In genomic region chr4:114015444-114015899, GRCh38 we compare ENCODE assay signal across 11 cellular contexts. TPM values are rescaled to one million over a fixed set of nuclear protein-coding genes. Genes with fewer than 3 reads are reported as not detected.
DNase-seq lines count a peak whose midpoint lies in the region; TF ChIP-seq lines count a peak whose summit lies in the region.
"Had no signal": no experiment of that assay in that cellular context is flagged by ENCODE, and none has a peak within 500 bp of the region (broad histone marks: within the 10 kb centered on the region; RNA-seq: fewer than 3 reads in every experiment).

No MANE protein-coding gene starts in this region.

- intact Hi-C loops in esophagus squamous epithelium (cut with DNase I), result no loop called here

- peaks cover 0 to 12% (median 0%) of the 10 kb centered on the region in 3 donors for H3K4me1 ChIP-seq in esophagus squamous epithelium
- H3K4me1 ChIP-seq: tibial nerve had no signal

- no peak overlapping the region for H3K9ac ChIP-seq in SK-N-MC (ENCODE audit: insufficient read length)

- no peak for TF ChIP-seq POLR2A in esophagus squamous epithelium (IDR thresholded peaks at IDR 0.05)

- no peak for TF ChIP-seq CTCF in HFF-Myc (IDR thresholded peaks at IDR 0.05; ENCODE audit: low read depth, low read length, missing control alignments)
- no peak for TF ChIP-seq CTCF in esophagus squamous epithelium (IDR thresholded peaks at IDR 0.05)

- H3K36me3 ChIP-seq in SK-N-MC (ENCODE audit: insufficient read depth, low read length) (no peaks in the 10 kb centered on the region), esophagus squamous epithelium (no peaks in the 10 kb centered on the region)
- H3K36me3 ChIP-seq: tibial nerve had no signal

- WGBS in esophagus squamous epithelium, 2 donors, result 6 to 10% methylated on average over 1 of the region's 1 CpG

- H3K9me3 ChIP-seq in SK-N-MC (ENCODE audit: low read depth, low read length), result no peaks in the 10 kb centered on the region
- no peaks in the 10 kb centered on the region for H3K9me3 ChIP-seq in esophagus squamous epithelium

- DNase-seq in A172 (ENCODE audit: low spot score) (peak; percentile 99), HFF-Myc (ENCODE audit: extremely low read depth, low read depth) (peak; percentile 99), SK-N-MC (ENCODE audit: low read depth, low spot score) (peak; percentile 92), fibroblast of the conjunctiva (ENCODE audit: low read depth) (peak; percentile 92), T-helper 1 cell (no peak), 8988T (no peak), esophagus squamous epithelium (lab: John Stamatoyannopoulos, UW) (no peak), COLO668 (lab: John Stamatoyannopoulos, UW; ENCODE audit: unreplicated experiment) (no peak)
- DNase-seq: NCI-H146 had no signal

- H3K4me3 ChIP-seq in HFF-Myc (replicated peaks; ENCODE audit: low read depth, low read length) (no peak overlapping the region), SK-N-MC (peak overlapping the region; percentile 25; the same call in 1 of the 2 replicates), esophagus squamous epithelium (no peak overlapping the region)
- H3K4me3 ChIP-seq: tibial nerve had no signal

- H3K27ac ChIP-seq in SK-N-MC, result peak overlapping the region; percentile 82
- H3K27ac ChIP-seq in esophagus squamous epithelium, result no peak overlapping the region
- H3K27ac ChIP-seq: tibial nerve had no signal

- H3K27me3 ChIP-seq in esophagus squamous epithelium, result no peaks in the 10 kb centered on the region
- H3K27me3 ChIP-seq: tibial nerve had no signal

RNA-seq across cellular contexts. Expression of gene ARSJ, which starts 36.0 kb away (rescaled TPM):
- total RNA-seq in A172 (2014; rRNA removed; shearing (Covaris generic)), result 6.5 and 8.8 TPM in 2 replicates
- total RNA-seq in esophagus squamous epithelium, result 10 to 100 TPM in 1 of 4 donors, 1 to 10 TPM in 3; 2.7 to 10.3 (median 5.8) TPM
- total RNA-seq: B cell had no signal

Comparison
In these comparisons a context has a peak if more than half of its experiments do, and no peak if none do; other contexts are left out.
1. DNase-seq: peak in A172 (single experiment), HFF-Myc (single experiment), SK-N-MC (single experiment) and fibroblast of the conjunctiva (single experiment); none in T-helper 1 cell (0 of 5), 8988T (single experiment), esophagus squamous epithelium (single experiment) and COLO668 (single experiment).